7 cellular contexts compared by ENCODE assay signal in genomic region chr15:77634266-77634962, GRCh38.
A peak's percentile ranks its signal among the peaks of the same experiment; 100 is the strongest.
DNase-seq lines count a peak whose midpoint lies in the region; ATAC-seq and TF ChIP-seq lines count a peak whose summit lies in the region.

No MANE protein-coding gene starts in this region.

- H3K36me3 Mint-ChIP-seq in stimulated activated effector memory CD8-positive, alpha-beta T cell treated with anti-CD3 and anti-CD28 coated beads, Interleukin-12 subunit alpha, Interleukin-12 subunit beta, amount 100 ng/mL, for 72 hours: no peaks in the 10 kb centered on the region

- H3K4me3 Mint-ChIP-seq in stimulated activated effector memory CD8-positive, alpha-beta T cell treated with anti-CD3 and anti-CD28 coated beads, Interleukin-12 subunit alpha, Interleukin-12 subunit beta, amount 100 ng/mL, for 72 hours: peak overlapping the region; percentile 52

- no peaks in the 10 kb centered on the region for H3K9me3 Mint-ChIP-seq in stimulated activated effector memory CD8-positive, alpha-beta T cell treated with anti-CD3 and anti-CD28 coated beads, Interleukin-12 subunit alpha, Interleukin-12 subunit beta, amount 100 ng/mL, for 72 hours

- ATAC-seq in stimulated activated effector memory CD8-positive, alpha-beta T cell treated with anti-CD3 and anti-CD28 coated beads, Interleukin-12 subunit alpha, Interleukin-12 subunit beta, amount 100 ng/mL, for 72 hours: peak; percentile 58
- ATAC-seq in HG02759 (IDR thresholded peaks at IDR 0.05; ENCODE audit: unreplicated experiment): no peak

- H3K27ac Mint-ChIP-seq in stimulated activated effector memory CD8-positive, alpha-beta T cell treated with anti-CD3 and anti-CD28 coated beads, Interleukin-12 subunit alpha, Interleukin-12 subunit beta, amount 100 ng/mL, for 72 hours: no peak overlapping the region

- peak; percentile 83 for TF ChIP-seq CTCF in GM12875 (IDR thresholded peaks at IDR 0.05; ENCODE audit: borderline replicate concordance, insufficient read depth, low read depth, low read length)

- peaks cover 14% of the 10 kb centered on the region for H3K4me1 Mint-ChIP-seq in stimulated activated effector memory CD8-positive, alpha-beta T cell treated with anti-CD3 and anti-CD28 coated beads, Interleukin-12 subunit alpha, Interleukin-12 subunit beta, amount 100 ng/mL, for 72 hours

- DNase-seq in NCI-H146 treated with DMSO at 0.1 percent for 48 hours (lab: John Stamatoyannopoulos, UW; ENCODE audit: unreplicated experiment): peak; percentile 40
- peak; percentile 35 to 43 for DNase-seq in activated CD4-positive, alpha-beta T cell treated with anti-CD3 and anti-CD28 coated beads, Interleukin-2, amount 50 U/mL, for 4 hours
- DNase-seq in effector CD8-positive, alpha-beta T cell (lab: John Stamatoyannopoulos, UW): peak; percentile 4
- DNase-seq in midbrain (lab: John Stamatoyannopoulos, UW): peak; percentile 15
- peak; percentile 52 to 86 for DNase-seq in stimulated activated effector memory CD8-positive, alpha-beta T cell treated with anti-CD3 and anti-CD28 coated beads, Interleukin-12 subunit alpha, Interleukin-12 subunit beta, amount 100 ng/mL, for 72 hours (ENCODE audit: low spot score in 2 of 2)

- no peak overlapping the region for H3K4me3 ChIP-seq in GM12875 (ENCODE audit: low read depth, low read length)

Comparison
In these comparisons a context has a peak if more than half of its experiments do, and no peak if none do; other contexts are left out.
1. DNase-seq: peak in every context shown above with its lines; median percentile 69 in stimulated activated effector memory CD8-positive, alpha-beta T cell treated with anti-CD3 and anti-CD28 coated beads, Interleukin-12 subunit alpha, Interleukin-12 subunit beta, amount 100 ng/mL, for 72 hours; 40 in NCI-H146 treated with DMSO at 0.1 percent for 48 hours; 39 in activated CD4-positive, alpha-beta T cell treated with anti-CD3 and anti-CD28 coated beads, Interleukin-2, amount 50 U/mL, for 4 hours; 15 in midbrain; 4 in effector CD8-positive, alpha-beta T cell.